16 cellular contexts compared by ENCODE assay signal in the genomic region with DNA sequence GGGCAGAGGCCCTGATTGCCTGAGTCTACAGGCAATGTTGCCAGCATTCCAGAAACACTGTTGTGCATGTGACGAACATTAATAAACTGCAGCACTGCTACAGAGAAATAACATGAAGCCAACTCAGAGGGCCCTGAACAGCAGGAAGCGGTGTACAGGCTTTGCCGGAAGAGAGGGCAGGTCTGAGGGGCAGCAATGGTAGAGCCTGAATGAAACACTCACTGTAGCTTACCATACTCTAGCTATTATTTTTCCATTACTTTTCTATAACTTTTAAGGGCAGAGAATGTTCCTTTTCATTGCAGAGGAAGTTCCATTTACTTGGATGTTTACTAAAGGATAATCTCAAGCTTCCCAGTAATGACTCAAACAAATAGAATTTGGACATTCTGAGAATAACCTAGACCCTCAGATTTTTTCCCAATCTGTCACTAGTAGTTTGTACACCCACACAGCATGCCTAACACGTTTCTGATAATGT.
A peak's percentile ranks its signal among the peaks of the same experiment; 100 is the strongest.
DNase-seq lines count a peak whose midpoint lies in the region; ATAC-seq and TF ChIP-seq lines count a peak whose summit lies in the region.
"Had no signal": no experiment of that assay in that cellular context is flagged by ENCODE, and none has a peak within 500 bp of the region (broad histone marks: within the 10 kb centered on the region; RNA-seq: fewer than 3 reads in every experiment).

No MANE protein-coding gene starts in this region.

- H3K36me3 ChIP-seq in esophagus squamous epithelium = no peaks in the 10 kb centered on the region
- H3K36me3 ChIP-seq: neutrophil had no signal

- H3K4me1 ChIP-seq in esophagus squamous epithelium = peaks cover 0 to 10% (median 0%) of the 10 kb centered on the region in 3 donors

- no peak overlapping the region for H3K27ac ChIP-seq in RWPE1
- no peak overlapping the region for H3K27ac ChIP-seq in esophagus squamous epithelium
- H3K27ac ChIP-seq: neutrophil had no signal

- CTCF ChIA-PET in RWPE1 (lab: Yijun Ruan, JAX) (interaction anchor here (0.5 to 0.7 kb wide), 2 partner anchors 27 to 222 kb away, joined by 3 read pairs; no protein-coding TSS in a partner anchor), GM10248 (lab: Yijun Ruan, JAX) (no interaction called here)

- peak; percentile 86 for DNase-seq in EH (ENCODE audit: low read depth)
- DNase-seq in RWPE1 (ENCODE audit: low spot score) = peak; percentile 8
- peak; percentile 80 for DNase-seq in fibroblast of mammary gland (ENCODE audit: low read depth)
- peak; percentile 86 for DNase-seq in pulmonary artery endothelial cell (ENCODE audit: low read depth, low spot score)
- DNase-seq in esophagus squamous epithelium (lab: John Stamatoyannopoulos, UW) = no peak
- DNase-seq in GM10248 (ENCODE audit: extremely low spot score) = no peak
- no peak for DNase-seq in cerebellar nuclear complex (lab: John Stamatoyannopoulos, UW)
- DNase-seq: activated CD4-positive, alpha-beta memory T cell treated with anti-CD3 and anti-CD28 coated beads, Interleukin-2, amount 10 ng/mL, durations not matched to agents 7 days and 5 days; activated naive CD4-positive, alpha-beta T cell; left cardiac atrium; NCI-H1417; NCI-H510A treated with DMSO at 0.1 percent for 48 hours; stimulated activated CD4-positive, alpha-beta T cell treated with anti-CD3 and anti-CD28 coated beads, Interleukin-1b, Interleukin-23, amount 100 ng/mL, for 48 hours; T1000 had no signal

- WGBS in esophagus squamous epithelium, 2 donors = 32 to 63% methylated on average over 3 to 4 of the region's 4 CpGs

- POLR2A ChIA-PET in RWPE1 (lab: Yijun Ruan, JAX; ENCODE audit: low non-redundant PET) (no interaction called here), GM10248 (lab: Yijun Ruan, JAX) (no interaction called here)

- intact Hi-C loops in esophagus squamous epithelium (cut with DNase I) = no loop called here

- TF ChIP-seq POLR2A in esophagus squamous epithelium (IDR thresholded peaks at IDR 0.05) = no peak

- H3K4me3 ChIP-seq in fibroblast of mammary gland (ENCODE audit: control insufficient read depth, low read depth, low read length) = no peak overlapping the region
- H3K4me3 ChIP-seq in esophagus squamous epithelium = no peak overlapping the region

- TF ChIP-seq CTCF in RWPE1 (conservative IDR thresholded peaks at IDR 0.05; ENCODE audit: low read depth) (no peak), fibroblast of mammary gland (conservative IDR thresholded peaks at IDR 0.05; ENCODE audit: control insufficient read depth, insufficient read depth, low read depth, low read length) (no peak), esophagus squamous epithelium (IDR thresholded peaks at IDR 0.05) (no peak), GM10248 (IDR thresholded peaks at IDR 0.05; ENCODE audit: control extremely low read depth, extremely low read depth, low read depth, missing control alignments) (no peak)

- peaks cover 0 to 16% (median 0%) of the 10 kb centered on the region in 4 donors for H3K27me3 ChIP-seq in esophagus squamous epithelium

- ATAC-seq in HG02885 (IDR thresholded peaks at IDR 0.05; ENCODE audit: poor library complexity, unreplicated experiment) = no peak
- ATAC-seq: left cardiac atrium had no signal

- no peaks in the 10 kb centered on the region for H3K9me3 ChIP-seq in esophagus squamous epithelium
- H3K9me3 ChIP-seq: neutrophil had no signal

Comparison
In these comparisons a context has a peak if more than half of its experiments do, and no peak if none do; other contexts are left out.
1. DNase-seq: peak in EH (single experiment), RWPE1 (single experiment), fibroblast of mammary gland (single experiment) and pulmonary artery endothelial cell (single experiment); none in esophagus squamous epithelium (single experiment), GM10248 (single experiment) and cerebellar nuclear complex (0 of 2).